Comparison of ENCODE assay signal across 19 cellular contexts in genomic region chr5:168659286-168659847, GRCh38.
"Had no signal": no experiment of that assay in that cellular context is flagged by ENCODE, and none has a peak within 500 bp of the region (broad histone marks: within the 10 kb centered on the region; RNA-seq: fewer than 3 reads in every experiment).

No MANE protein-coding gene starts in this region.

- ATAC-seq: effector memory CD8-positive, alpha-beta T cell; lower lobe of right lung; naive thymus-derived CD8-positive, alpha-beta T cell; stimulated activated naive CD8-positive, alpha-beta T cell treated with anti-CD3 and anti-CD28 coated beads, Interleukin-15, Interleukin-2, amounts not matched to agents 100 U/mL and 50 U/mL, for 24 hours; upper lobe of right lung had no signal

- H3K9me3 ChIP-seq: lower lobe of right lung, suprapubic skin, thyroid gland, upper lobe of right lung had no signal

- H3K27ac Mint-ChIP-seq: effector memory CD8-positive, alpha-beta T cell; memory B cell; naive thymus-derived CD8-positive, alpha-beta T cell; progenitor cell of endocrine pancreas; stimulated activated effector memory CD8-positive, alpha-beta T cell treated with anti-CD3 and anti-CD28 coated beads, Interleukin-12 subunit alpha, Interleukin-12 subunit beta, amount 100 ng/mL, for 72 hours had no signal

- H3K4me1 ChIP-seq: lower lobe of right lung, thyroid gland, upper lobe of right lung had no signal

- DNase-seq: central memory CD4-positive, alpha-beta T cell; effector memory CD8-positive, alpha-beta T cell; erythroblast; foreskin melanocyte; hippocampal formation; lower lobe of right lung; naive thymus-derived CD8-positive, alpha-beta T cell; right cardiac atrium; stimulated activated CD4-positive, alpha-beta T cell treated with anti-CD3 and anti-CD28 coated beads, Interleukin-4, amount 100 ng/mL, for 1 hour; stimulated activated CD8-positive, alpha-beta memory T cell treated with anti-CD3 and anti-CD28 coated beads, Interleukin-4, amount 100 ng/mL, for 48 hours; stimulated activated naive CD8-positive, alpha-beta T cell treated with anti-CD3 and anti-CD28 coated beads, Interleukin-15, Interleukin-2, amounts not matched to agents 100 U/mL and 50 U/mL, for 24 hours; thyroid gland; upper lobe of right lung had no signal

- H3K4me1 Mint-ChIP-seq: memory B cell; neural crest cell; stimulated activated effector memory CD8-positive, alpha-beta T cell treated with anti-CD3 and anti-CD28 coated beads, Interleukin-12 subunit alpha, Interleukin-12 subunit beta, amount 100 ng/mL, for 72 hours had no signal

- H3K4me3 ChIP-seq: lower lobe of right lung, suprapubic skin, thyroid gland, upper lobe of right lung had no signal

- H3K27me3 ChIP-seq: suprapubic skin, thyroid gland, upper lobe of right lung had no signal

- H3K4me3 Mint-ChIP-seq: effector memory CD8-positive, alpha-beta T cell; memory B cell; mesothelial cell of epicardium; naive thymus-derived CD8-positive, alpha-beta T cell; neural crest cell; stimulated activated effector memory CD8-positive, alpha-beta T cell treated with anti-CD3 and anti-CD28 coated beads, Interleukin-12 subunit alpha, Interleukin-12 subunit beta, amount 100 ng/mL, for 72 hours had no signal

- H3K36me3 Mint-ChIP-seq: memory B cell; mesothelial cell of epicardium; naive thymus-derived CD8-positive, alpha-beta T cell; stimulated activated effector memory CD8-positive, alpha-beta T cell treated with anti-CD3 and anti-CD28 coated beads, Interleukin-12 subunit alpha, Interleukin-12 subunit beta, amount 100 ng/mL, for 72 hours had no signal

- H3K36me3 ChIP-seq: lower lobe of right lung, suprapubic skin, thyroid gland, upper lobe of right lung had no signal

- H3K27ac ChIP-seq: lower lobe of right lung, suprapubic skin, thyroid gland, upper lobe of right lung had no signal
